In genomic region chr1:19436716-19437476, GRCh38 we compare ENCODE assay signal across 8 cellular contexts. TPM values are rescaled to one million over a fixed set of nuclear protein-coding genes. Genes with fewer than 3 reads are reported as not detected.
A peak's percentile ranks its signal among the peaks of the same experiment; 100 is the strongest.
DNase-seq lines count a peak whose midpoint lies in the region; ATAC-seq and TF ChIP-seq lines count a peak whose summit lies in the region.

No MANE protein-coding gene starts in this region.

- no peak overlapping the region for H3K4me3 ChIP-seq in neuronal stem cell (ENCODE audit: low read length in 2 of 2)

- H3K23ac ChIP-seq in neuronal stem cell (ENCODE audit: low read depth, low read length, poor library complexity) = no peak overlapping the region

- H3K79me1 ChIP-seq in neuronal stem cell (ENCODE audit: low read depth, low read length) = peaks cover 7% of the 10 kb centered on the region

- peak overlapping the region; percentile 68 for H3K4me3 Mint-ChIP-seq in HFFc6
- H3K4me3 Mint-ChIP-seq in activated B cell treated with CpG ODN at 0.5 μM for 24 hours = no peak overlapping the region

- no peak overlapping the region for H3K4me2 ChIP-seq in neuronal stem cell (ENCODE audit: insufficient read depth, low read length, poor library complexity, severe bottlenecking)

- peaks cover 7 to 48% of the 10 kb centered on the region in 2 donors for H3K36me3 ChIP-seq in neuronal stem cell (replicated peaks in 1 of 2; ENCODE audit: control insufficient read depth in 2 of 2, insufficient read depth in 2 of 2, low read length in 2 of 2)

- DNase-seq in HFFc6 (no peak), activated B cell treated with CpG ODN at 0.5 μM for 24 hours (no peak), Right ventricle myocardium superior (peak; percentile 87), putamen (ENCODE audit: low spot score) (peak; percentile 28), activated T-cell treated with anti-CD3 and anti-CD28 coated beads for 4 hours (no peak), neuronal stem cell (ENCODE audit: low spot score) (no peak), GM10248 (ENCODE audit: extremely low spot score) (no peak)

- H3K4ac ChIP-seq in neuronal stem cell (ENCODE audit: low read length) = no peak overlapping the region

- H3K14ac ChIP-seq in neuronal stem cell (ENCODE audit: low read length) = no peak overlapping the region

- H2AFZ ChIP-seq in neuronal stem cell (ENCODE audit: low read length) = no peak overlapping the region

- no peak overlapping the region for H3K27ac ChIP-seq in neuronal stem cell (replicated peaks; ENCODE audit: low read length)

- POLR2A ChIA-PET in activated B cell treated with CpG ODN at 0.5 μM for 24 hours (lab: Charles Lee) (no interaction called here), GM10248 (lab: Yijun Ruan, JAX) (no interaction called here)

- no peak overlapping the region for H2AK5ac ChIP-seq in neuronal stem cell (ENCODE audit: low read depth, low read length)

- CTCF ChIA-PET in activated B cell treated with CpG ODN at 0.5 μM for 24 hours (lab: Charles Lee) (interaction anchor here (2.0 kb wide), 1 partner anchor 145 kb away, joined by 6 read pairs; no protein-coding TSS in a partner anchor), GM10248 (lab: Yijun Ruan, JAX) (interaction anchor here (1.0 to 3.1 kb wide), 7 partner anchors 8 to 146 kb away, joined by 3 to 11 read pairs (median 3); no protein-coding TSS in a partner anchor)

- H3K18ac ChIP-seq in neuronal stem cell (ENCODE audit: low read length) = no peak overlapping the region

- H2BK120ac ChIP-seq in neuronal stem cell (ENCODE audit: low read depth, low read length) = no peak overlapping the region

- no peaks in the 10 kb centered on the region for H3K9me3 Mint-ChIP-seq in HFFc6
- H3K9me3 Mint-ChIP-seq in activated B cell treated with CpG ODN at 0.5 μM for 24 hours = no peaks in the 10 kb centered on the region

- no peak overlapping the region for H4K91ac ChIP-seq in neuronal stem cell (ENCODE audit: low read depth, low read length, poor library complexity)

- H3K9ac ChIP-seq in neuronal stem cell (ENCODE audit: low read depth, low read length, poor library complexity) = no peak overlapping the region

- ATAC-seq in activated B cell treated with CpG ODN at 0.5 μM for 24 hours (ENCODE audit: low read depth) = no peak
- peak; percentile 38 for ATAC-seq in Right ventricle myocardium superior (ENCODE audit: poor library complexity)
- no peak for ATAC-seq in GM21390 (IDR thresholded peaks at IDR 0.05; ENCODE audit: unreplicated experiment)

- no peak overlapping the region for H2BK12ac ChIP-seq in neuronal stem cell (ENCODE audit: low read length)

- peaks cover 53% of the 10 kb centered on the region for H3K36me3 Mint-ChIP-seq in HFFc6 (ENCODE audit: low read depth)
- peaks cover 61% of the 10 kb centered on the region for H3K36me3 Mint-ChIP-seq in activated B cell treated with CpG ODN at 0.5 μM for 24 hours (ENCODE audit: low read depth)

- H3K27me3 ChIP-seq in neuronal stem cell (ENCODE audit: control insufficient read depth in 3 of 3, insufficient read depth in 3 of 3, low read depth in 1 of 3, low read length in 3 of 3) = no peaks in the 10 kb centered on the region

- peaks cover 8% of the 10 kb centered on the region for H3K27me3 Mint-ChIP-seq in HFFc6 (ENCODE audit: insufficient read depth)
- H3K27me3 Mint-ChIP-seq in activated B cell treated with CpG ODN at 0.5 μM for 24 hours = no peaks in the 10 kb centered on the region

- H3K4me1 Mint-ChIP-seq in HFFc6 (ENCODE audit: low read depth) (peaks cover 94% of the 10 kb centered on the region), activated B cell treated with CpG ODN at 0.5 μM for 24 hours (peaks cover 73% of the 10 kb centered on the region)

- intact Hi-C loops in activated B cell treated with CpG ODN at 0.5 μM for 24 hours (cut with micrococcal nuclease) = no loop called here
- intact Hi-C loops in Right ventricle myocardium superior (cut with DNase I) = loop anchor here (10.0 kb wide), 1 partner anchor 48 kb away; the partner anchor contains the start of gene CAPZB

- peak overlapping the region; percentile 84 for H3K27ac Mint-ChIP-seq in HFFc6
- peak overlapping the region; percentile 24 for H3K27ac Mint-ChIP-seq in activated B cell treated with CpG ODN at 0.5 μM for 24 hours

- TF ChIP-seq CTCF in HFFc6 (IDR thresholded peaks at IDR 0.05) (no peak), activated B cell treated with CpG ODN at 0.5 μM for 24 hours (IDR thresholded peaks at IDR 0.05) (no peak), GM10248 (IDR thresholded peaks at IDR 0.05; ENCODE audit: control extremely low read depth, extremely low read depth, low read depth, missing control alignments) (no peak)

- no peak overlapping the region for H2BK5ac ChIP-seq in neuronal stem cell (ENCODE audit: low read length)

- H3K9me3 ChIP-seq in neuronal stem cell (replicated peaks in 1 of 2; ENCODE audit: control insufficient read depth in 2 of 2, insufficient read depth in 1 of 2, low read depth in 1 of 2, low read length in 2 of 2) = no peaks in the 10 kb centered on the region

- WGBS in neuronal stem cell (ENCODE audit: extremely low coverage in 2 of 2, insufficient read length in 2 of 2, insufficient replicate concordance in 1 of 2), 2 donors = no CpG with 5 or more reads among the region's 8 CpGs

- H4K8ac ChIP-seq in neuronal stem cell (ENCODE audit: low read depth, low read length) = no peak overlapping the region

- H3K4me1 ChIP-seq in neuronal stem cell (ENCODE audit: control insufficient read depth in 2 of 2, insufficient read depth in 1 of 2, low read depth in 1 of 2, low read length in 2 of 2) = peaks cover 2 to 10% of the 10 kb centered on the region in 2 donors

- no peak overlapping the region for H2BK15ac ChIP-seq in neuronal stem cell (ENCODE audit: low read length)

RNA-seq across cellular contexts. Expression of gene CAPZB, which starts 48.4 kb away (rescaled TPM):
- 100 to 1,000 TPM; 565 to 646 (median 603) TPM for total RNA-seq in HFFc6 (2021; fragmentation: NEBNext Ultra II Directional; extraction: Animal tissue kit (Norgen Biotek cat#: 25700))
- total RNA-seq in activated B cell treated with CpG ODN at 0.5 μM for 24 hours = 334 and 349 TPM in 2 replicates
- total RNA-seq in Right ventricle myocardium superior = 222 TPM
- polyA plus RNA-seq in neuronal stem cell (2013, experiment 1 of 2) = 295 TPM
- 299 TPM for polyA plus RNA-seq in neuronal stem cell (2013, experiment 2 of 2)

Comparison
In these comparisons a context has a peak if more than half of its experiments do, and no peak if none do; other contexts are left out.
1. DNase-seq: peak in Right ventricle myocardium superior (single experiment) and putamen (single experiment); none in HFFc6 (single experiment), activated B cell treated with CpG ODN at 0.5 μM for 24 hours (single experiment), activated T-cell treated with anti-CD3 and anti-CD28 coated beads for 4 hours (single experiment), neuronal stem cell (single experiment) and GM10248 (single experiment).